In genomic region chr21:15679630-15680029, GRCh38 we compare ENCODE assay signal across 18 cellular contexts. TPM values are rescaled to one million over a fixed set of nuclear protein-coding genes. Genes with fewer than 3 reads are reported as not detected.
DNase-seq lines count a peak whose midpoint lies in the region; ATAC-seq and TF ChIP-seq lines count a peak whose summit lies in the region.
"Had no signal": no experiment of that assay in that cellular context is flagged by ENCODE, and none has a peak within 500 bp of the region (broad histone marks: within the 10 kb centered on the region; RNA-seq: fewer than 3 reads in every experiment).

No MANE protein-coding gene starts in this region.

- no peak overlapping the region for H3K4me2 ChIP-seq in OCI-LY1 (ENCODE audit: low read length)

- no peak overlapping the region for H3K27ac Mint-ChIP-seq in activated naive CD4-positive, alpha-beta T cell treated with anti-CD3 and anti-CD28 coated beads for 36 hours
- no peak overlapping the region for H3K27ac Mint-ChIP-seq in progenitor cell of endocrine pancreas
- H3K27ac Mint-ChIP-seq: CD4-positive, CD25-positive, alpha-beta regulatory T cell; HFFc6 had no signal

- no peaks in the 10 kb centered on the region for H3K4me1 ChIP-seq in OCI-LY1 (ENCODE audit: insufficient read depth, low read length, severe bottlenecking)

- no peaks in the 10 kb centered on the region for H3K36me3 Mint-ChIP-seq in activated naive CD4-positive, alpha-beta T cell treated with anti-CD3 and anti-CD28 coated beads for 36 hours (ENCODE audit: low read depth)
- H3K36me3 Mint-ChIP-seq in progenitor cell of endocrine pancreas (ENCODE audit: insufficient read depth), result peaks cover 1% of the 10 kb centered on the region

- no peaks in the 10 kb centered on the region for H3F3A ChIP-seq in OCI-LY1 (ENCODE audit: insufficient read depth, low read length)

- intact Hi-C loops in activated naive CD4-positive, alpha-beta T cell treated with anti-CD3 and anti-CD28 coated beads for 36 hours (cut with micrococcal nuclease), result no loop called here

- no peaks in the 10 kb centered on the region for H3K27me3 ChIP-seq in OCI-LY1 (ENCODE audit: insufficient read depth, low read length)

- no peak overlapping the region for H3K27ac ChIP-seq in OCI-LY1 (ENCODE audit: low read depth, low read length, poor library complexity, severe bottlenecking)
- H3K27ac ChIP-seq: HL-60 had no signal

- ATAC-seq in GM19328 (IDR thresholded peaks at IDR 0.05; ENCODE audit: unreplicated experiment), result no peak

- no peaks in the 10 kb centered on the region for H3K9me2 ChIP-seq in OCI-LY1 (ENCODE audit: low read depth, low read length)

- DNase-seq in activated naive CD4-positive, alpha-beta T cell treated with anti-CD3 and anti-CD28 coated beads for 36 hours, result peak; percentile 11
- no peak for DNase-seq in activated naive CD4-positive, alpha-beta T cell (lab: John Stamatoyannopoulos, UW)
- DNase-seq in dermis blood vessel endothelial cell (peak; percentile 9), progenitor cell of endocrine pancreas (ENCODE audit: low spot score, unreplicated experiment) (no peak), cortex of kidney (lab: John Stamatoyannopoulos, UW) (no peak), COLO668 (lab: John Stamatoyannopoulos, UW; ENCODE audit: unreplicated experiment) (no peak)
- DNase-seq: AML-193; CD4-positive, CD25-positive, alpha-beta regulatory T cell; DMS79 treated with DMSO at 0.1 percent for 48 hours; HFFc6; KBM-7; NCI-H1105; NCI-H187 treated with DMSO at 0.1 percent for 48 hours; NCI-H510A; NCI-H82 had no signal

- H4K20me1 ChIP-seq in OCI-LY1 (ENCODE audit: insufficient read depth, low read length), result no peaks in the 10 kb centered on the region

- no peaks in the 10 kb centered on the region for H3K36me3 ChIP-seq in OCI-LY1 (ENCODE audit: insufficient read depth, low read length)

- no peak overlapping the region for H3K9ac ChIP-seq in OCI-LY1 (ENCODE audit: low read length)

- H3K4me3 ChIP-seq in OCI-LY1 (ENCODE audit: low read depth, low read length, poor library complexity, severe bottlenecking), result no peak overlapping the region

- CTCF ChIA-PET in activated naive CD4-positive, alpha-beta T cell treated with anti-CD3 and anti-CD28 coated beads for 36 hours (lab: Charles Lee), result interaction anchor here (0.6 kb wide), 1 partner anchor 8 kb away, joined by 3 read pairs; no protein-coding TSS in a partner anchor

- peaks cover 5% of the 10 kb centered on the region for H3K4me1 Mint-ChIP-seq in activated naive CD4-positive, alpha-beta T cell treated with anti-CD3 and anti-CD28 coated beads for 36 hours (ENCODE audit: low read depth)
- H3K4me1 Mint-ChIP-seq in progenitor cell of endocrine pancreas (ENCODE audit: low read depth), result no peaks in the 10 kb centered on the region

- H2AFZ ChIP-seq in OCI-LY1 (ENCODE audit: low read length), result no peak overlapping the region

- no peaks in the 10 kb centered on the region for H3K79me2 ChIP-seq in OCI-LY1 (ENCODE audit: insufficient read depth, low read length)

- H3K9me3 Mint-ChIP-seq in activated naive CD4-positive, alpha-beta T cell treated with anti-CD3 and anti-CD28 coated beads for 36 hours, result no peaks in the 10 kb centered on the region
- peaks cover 9% of the 10 kb centered on the region for H3K9me3 Mint-ChIP-seq in progenitor cell of endocrine pancreas (ENCODE audit: low read depth)
- H3K9me3 Mint-ChIP-seq: CD4-positive, CD25-positive, alpha-beta regulatory T cell had no signal

- H3K27me3 Mint-ChIP-seq in activated naive CD4-positive, alpha-beta T cell treated with anti-CD3 and anti-CD28 coated beads for 36 hours (ENCODE audit: low read depth), result no peaks in the 10 kb centered on the region
- H3K27me3 Mint-ChIP-seq in progenitor cell of endocrine pancreas, result no peaks in the 10 kb centered on the region

- no peaks in the 10 kb centered on the region for H3K9me3 ChIP-seq in OCI-LY1 (ENCODE audit: low read length)

- TF ChIP-seq CTCF in OCI-LY1 (IDR thresholded peaks at IDR 0.05; ENCODE audit: low read length), result peak; percentile 8; the same call in 1 of the 2 replicates
- TF ChIP-seq CTCF in progenitor cell of endocrine pancreas (IDR thresholded peaks at IDR 0.05; ENCODE audit: unreplicated experiment), result no peak

- H3K4me3 Mint-ChIP-seq in activated naive CD4-positive, alpha-beta T cell treated with anti-CD3 and anti-CD28 coated beads for 36 hours, result no peak overlapping the region
- H3K4me3 Mint-ChIP-seq in progenitor cell of endocrine pancreas (ENCODE audit: low read depth), result no peak overlapping the region
- H3K4me3 Mint-ChIP-seq: CD4-positive, CD25-positive, alpha-beta regulatory T cell; HFFc6 had no signal

RNA-seq across cellular contexts. Expression of gene USP25, which starts 50.2 kb away (rescaled TPM):
- 10 to 100 TPM; 24.7 to 27.8 TPM for total RNA-seq in activated naive CD4-positive, alpha-beta T cell treated with anti-CD3 and anti-CD28 coated beads for 36 hours
- total RNA-seq in dermis blood vessel endothelial cell (71.8 and 97.5 TPM in 2 replicates), progenitor cell of endocrine pancreas (48.8 and 50.3 TPM in 2 replicates)

Comparison
In these comparisons a context has a peak if more than half of its experiments do, and no peak if none do; other contexts are left out.
1. DNase-seq: peak in activated naive CD4-positive, alpha-beta T cell treated with anti-CD3 and anti-CD28 coated beads for 36 hours (single experiment) and dermis blood vessel endothelial cell (single experiment); none in activated naive CD4-positive, alpha-beta T cell (0 of 4), progenitor cell of endocrine pancreas (single experiment), cortex of kidney (single experiment) and COLO668 (single experiment).